Comparison of ENCODE assay signal across 8 cellular contexts in genomic region chr5:137629646-137630045, GRCh38.
DNase-seq lines count a peak whose midpoint lies in the region; ATAC-seq and TF ChIP-seq lines count a peak whose summit lies in the region.

No MANE protein-coding gene starts in this region.

- H3K4me1 Mint-ChIP-seq in activated T-cell treated with anti-CD3 and anti-CD28 coated beads, Interleukin-2, amount 50 U/mL, for 24 hours (ENCODE audit: low read depth), result no peaks in the 10 kb centered on the region
- H3K4me1 Mint-ChIP-seq in glutamatergic neuron (ENCODE audit: low read depth, unreplicated experiment), result no peaks in the 10 kb centered on the region
- no peaks in the 10 kb centered on the region for H3K4me1 Mint-ChIP-seq in progenitor cell of endocrine pancreas (ENCODE audit: low read depth)

- H3K27ac Mint-ChIP-seq in activated T-cell treated with anti-CD3 and anti-CD28 coated beads, Interleukin-2, amount 50 U/mL, for 24 hours, result no peak overlapping the region
- H3K27ac Mint-ChIP-seq in glutamatergic neuron (ENCODE audit: unreplicated experiment) (no peak overlapping the region), progenitor cell of endocrine pancreas (no peak overlapping the region)

- intact Hi-C loops in Right ventricle myocardium inferior (cut with DNase I), result loop anchor here (2.0 kb wide), 1 partner anchor 113 kb away; no protein-coding TSS in a partner anchor
- intact Hi-C loops in cardiac septum (cut with DNase I), result loop anchor here (1.0 kb wide), 1 partner anchor 114 kb away; no protein-coding TSS in a partner anchor

- no peak for DNase-seq in Right ventricle myocardium inferior (ENCODE audit: missing footprints)
- DNase-seq in cardiac septum (ENCODE audit: low spot score), result no peak
- DNase-seq in NCI-H226, result peak; percentile 17
- DNase-seq in activated T-cell treated with anti-CD3 and anti-CD28 coated beads, Interleukin-2, amount 50 U/mL, for 24 hours, result peak; percentile 47
- DNase-seq in glutamatergic neuron, result no peak
- no peak for DNase-seq in progenitor cell of endocrine pancreas (ENCODE audit: low spot score, unreplicated experiment)

- no peaks in the 10 kb centered on the region for H3K9me3 Mint-ChIP-seq in activated T-cell treated with anti-CD3 and anti-CD28 coated beads, Interleukin-2, amount 50 U/mL, for 24 hours
- H3K9me3 Mint-ChIP-seq in glutamatergic neuron (ENCODE audit: unreplicated experiment), result no peaks in the 10 kb centered on the region
- H3K9me3 Mint-ChIP-seq in progenitor cell of endocrine pancreas (ENCODE audit: low read depth), result peaks cover 9% of the 10 kb centered on the region

- ATAC-seq in Right ventricle myocardium inferior (peak; percentile 58), HG02642 (IDR thresholded peaks at IDR 0.05; ENCODE audit: poor library complexity, unreplicated experiment) (peak; percentile 75), HG03439 (IDR thresholded peaks at IDR 0.05; ENCODE audit: unreplicated experiment) (no peak)

- peak; percentile 81 for TF ChIP-seq CTCF in glutamatergic neuron (IDR thresholded peaks at IDR 0.05; ENCODE audit: partially characterized antibody, unreplicated experiment)
- TF ChIP-seq CTCF in progenitor cell of endocrine pancreas (IDR thresholded peaks at IDR 0.05; ENCODE audit: unreplicated experiment), result peak; percentile 97

- H3K4me3 Mint-ChIP-seq in activated T-cell treated with anti-CD3 and anti-CD28 coated beads, Interleukin-2, amount 50 U/mL, for 24 hours, result no peak overlapping the region
- H3K4me3 Mint-ChIP-seq in glutamatergic neuron (ENCODE audit: unreplicated experiment), result no peak overlapping the region
- H3K4me3 Mint-ChIP-seq in progenitor cell of endocrine pancreas (ENCODE audit: low read depth), result no peak overlapping the region

- H3K27me3 Mint-ChIP-seq in activated T-cell treated with anti-CD3 and anti-CD28 coated beads, Interleukin-2, amount 50 U/mL, for 24 hours, result no peaks in the 10 kb centered on the region
- peaks cover 1% of the 10 kb centered on the region for H3K27me3 Mint-ChIP-seq in glutamatergic neuron (ENCODE audit: unreplicated experiment)
- no peaks in the 10 kb centered on the region for H3K27me3 Mint-ChIP-seq in progenitor cell of endocrine pancreas

- H3K36me3 Mint-ChIP-seq in activated T-cell treated with anti-CD3 and anti-CD28 coated beads, Interleukin-2, amount 50 U/mL, for 24 hours (ENCODE audit: low read depth), result no peaks in the 10 kb centered on the region
- no peaks in the 10 kb centered on the region for H3K36me3 Mint-ChIP-seq in glutamatergic neuron (ENCODE audit: unreplicated experiment)
- peaks cover 13% of the 10 kb centered on the region for H3K36me3 Mint-ChIP-seq in progenitor cell of endocrine pancreas (ENCODE audit: insufficient read depth)

Comparison
In these comparisons a context has a peak if more than half of its experiments do, and no peak if none do; other contexts are left out.
1. DNase-seq: peak in NCI-H226 (single experiment) and activated T-cell treated with anti-CD3 and anti-CD28 coated beads, Interleukin-2, amount 50 U/mL, for 24 hours (single experiment); none in Right ventricle myocardium inferior (single experiment), cardiac septum (single experiment), glutamatergic neuron (single experiment) and progenitor cell of endocrine pancreas (single experiment).